ENCODE assay signal across 1 cellular context in the genomic region with DNA sequence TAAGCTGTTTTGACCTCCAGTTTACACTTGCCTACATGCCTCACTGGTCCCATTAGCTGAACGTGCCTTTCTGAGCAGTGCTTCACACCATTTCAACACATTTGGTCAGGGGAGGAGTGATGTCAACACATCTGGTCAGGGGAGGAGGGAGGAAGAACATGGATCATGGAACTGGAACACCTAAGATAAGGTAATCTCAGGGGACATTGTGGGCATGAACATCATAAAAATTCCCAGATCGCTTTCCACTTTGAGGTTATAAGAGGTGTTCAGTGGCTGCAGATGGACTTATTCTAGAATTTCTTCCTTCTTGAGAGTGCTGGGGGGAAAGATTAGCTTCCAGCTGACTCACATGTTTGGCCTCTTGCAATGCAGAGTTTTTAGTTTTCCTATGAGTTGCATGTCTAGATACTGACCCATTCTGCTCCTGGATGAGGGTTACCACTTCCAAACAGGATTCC.
TF ChIP-seq lines count a peak whose summit lies in the region.

No MANE protein-coding gene starts in this region.

TF ChIP-seq in WTC11, 78 proteins besides CTCF, POLR2A, EP300 and RAD21 (continued from another document):
- TF ChIP-seq, protein P1, sequence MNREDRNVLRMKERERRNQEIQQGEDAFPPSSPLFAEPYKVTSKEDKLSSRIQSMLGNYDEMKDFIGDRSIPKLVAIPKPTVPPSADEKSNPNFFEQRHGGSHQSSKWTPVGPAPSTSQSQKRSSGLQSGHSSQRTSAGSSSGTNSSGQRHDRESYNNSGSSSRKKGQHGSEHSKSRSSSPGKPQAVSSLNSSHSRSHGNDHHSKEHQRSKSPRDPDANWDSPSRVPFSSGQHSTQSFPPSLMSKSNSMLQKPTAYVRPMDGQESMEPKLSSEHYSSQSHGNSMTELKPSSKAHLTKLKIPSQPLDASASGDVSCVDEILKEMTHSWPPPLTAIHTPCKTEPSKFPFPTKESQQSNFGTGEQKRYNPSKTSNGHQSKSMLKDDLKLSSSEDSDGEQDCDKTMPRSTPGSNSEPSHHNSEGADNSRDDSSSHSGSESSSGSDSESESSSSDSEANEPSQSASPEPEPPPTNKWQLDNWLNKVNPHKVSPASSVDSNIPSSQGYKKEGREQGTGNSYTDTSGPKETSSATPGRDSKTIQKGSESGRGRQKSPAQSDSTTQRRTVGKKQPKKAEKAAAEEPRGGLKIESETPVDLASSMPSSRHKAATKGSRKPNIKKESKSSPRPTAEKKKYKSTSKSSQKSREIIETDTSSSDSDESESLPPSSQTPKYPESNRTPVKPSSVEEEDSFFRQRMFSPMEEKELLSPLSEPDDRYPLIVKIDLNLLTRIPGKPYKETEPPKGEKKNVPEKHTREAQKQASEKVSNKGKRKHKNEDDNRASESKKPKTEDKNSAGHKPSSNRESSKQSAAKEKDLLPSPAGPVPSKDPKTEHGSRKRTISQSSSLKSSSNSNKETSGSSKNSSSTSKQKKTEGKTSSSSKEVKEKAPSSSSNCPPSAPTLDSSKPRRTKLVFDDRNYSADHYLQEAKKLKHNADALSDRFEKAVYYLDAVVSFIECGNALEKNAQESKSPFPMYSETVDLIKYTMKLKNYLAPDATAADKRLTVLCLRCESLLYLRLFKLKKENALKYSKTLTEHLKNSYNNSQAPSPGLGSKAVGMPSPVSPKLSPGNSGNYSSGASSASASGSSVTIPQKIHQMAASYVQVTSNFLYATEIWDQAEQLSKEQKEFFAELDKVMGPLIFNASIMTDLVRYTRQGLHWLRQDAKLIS (CRISPR knock-in tag; IDR thresholded peaks at IDR 0.05; ENCODE audit: borderline replicate concordance) = no peak
- no peak for TF ChIP-seq CBFB (CRISPR knock-in tag; IDR thresholded peaks at IDR 0.05; ENCODE audit: low read depth)
- TF ChIP-seq, protein P2, sequence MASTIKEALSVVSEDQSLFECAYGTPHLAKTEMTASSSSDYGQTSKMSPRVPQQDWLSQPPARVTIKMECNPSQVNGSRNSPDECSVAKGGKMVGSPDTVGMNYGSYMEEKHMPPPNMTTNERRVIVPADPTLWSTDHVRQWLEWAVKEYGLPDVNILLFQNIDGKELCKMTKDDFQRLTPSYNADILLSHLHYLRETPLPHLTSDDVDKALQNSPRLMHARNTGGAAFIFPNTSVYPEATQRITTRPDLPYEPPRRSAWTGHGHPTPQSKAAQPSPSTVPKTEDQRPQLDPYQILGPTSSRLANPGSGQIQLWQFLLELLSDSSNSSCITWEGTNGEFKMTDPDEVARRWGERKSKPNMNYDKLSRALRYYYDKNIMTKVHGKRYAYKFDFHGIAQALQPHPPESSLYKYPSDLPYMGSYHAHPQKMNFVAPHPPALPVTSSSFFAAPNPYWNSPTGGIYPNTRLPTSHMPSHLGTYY (CRISPR knock-in tag; IDR thresholded peaks at IDR 0.05) = no peak
